1 cellular context compared by ENCODE assay signal in genomic region chr16:55274391-55274790, GRCh38.
TF ChIP-seq lines count a peak whose summit lies in the region.

No MANE protein-coding gene starts in this region.

TF ChIP-seq in GM12878, 131 proteins besides CTCF, POLR2A, EP300 and RAD21 (continued from another document):
- no peak for TF ChIP-seq E2F8 (IDR thresholded peaks at IDR 0.05; ENCODE audit: low read depth, partially characterized antibody)
